Comparison of ENCODE assay signal across 8 cellular contexts in the genomic region with DNA sequence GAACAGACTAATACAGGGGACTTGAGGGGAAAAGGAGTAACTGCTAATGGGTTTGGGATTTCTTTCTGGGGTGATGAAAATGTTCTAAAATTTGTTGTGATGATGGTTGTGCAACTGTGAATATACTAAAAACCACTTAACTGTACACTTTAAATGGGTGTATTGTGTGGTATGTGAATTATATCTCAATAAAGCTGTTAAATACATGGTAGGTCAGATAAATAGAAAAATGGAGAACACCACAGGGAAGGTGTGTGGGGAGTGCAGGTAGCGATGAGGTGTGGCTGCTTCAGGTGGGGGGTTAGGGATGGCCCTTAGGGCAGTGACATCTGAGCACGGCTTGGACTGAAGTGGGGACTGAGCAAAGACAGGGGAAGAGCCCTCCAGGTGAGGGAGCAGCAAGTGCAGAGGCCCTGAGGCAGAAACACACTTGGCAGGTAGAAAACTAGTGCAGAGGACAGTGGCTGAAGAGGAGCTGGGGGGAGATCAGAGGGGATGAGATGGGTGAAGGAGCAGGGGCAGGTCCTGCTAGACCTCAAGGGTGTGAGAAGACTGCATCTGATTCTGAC. TPM values are rescaled to one million over a fixed set of nuclear protein-coding genes. Genes with fewer than 3 reads are reported as not detected.
DNase-seq lines count a peak whose midpoint lies in the region; TF ChIP-seq lines count a peak whose summit lies in the region.

No MANE protein-coding gene starts in this region.

- H3K4me1 Mint-ChIP-seq in activated naive CD4-positive, alpha-beta T cell treated with anti-CD3 and anti-CD28 coated beads, Interleukin-2, amount 10 ng/mL, durations not matched to agents 7 days and 5 days = peaks cover 95% of the 10 kb centered on the region

- H3K27me3 Mint-ChIP-seq in activated naive CD4-positive, alpha-beta T cell treated with anti-CD3 and anti-CD28 coated beads, Interleukin-2, amount 10 ng/mL, durations not matched to agents 7 days and 5 days = no peaks in the 10 kb centered on the region

- DNase-seq in activated naive CD4-positive, alpha-beta T cell treated with anti-CD3 and anti-CD28 coated beads, Interleukin-2, amount 10 ng/mL, durations not matched to agents 7 days and 5 days = no peak
- no peak for DNase-seq in activated naive CD4-positive, alpha-beta T cell treated with anti-CD3 and anti-CD28 coated beads, Interleukin-2, amount 50 U/mL, for 16 hours
- DNase-seq in ascending aorta (ENCODE audit: low spot score in 2 of 2) (no peak), tibial nerve (ENCODE audit: low spot score in 2 of 2) (no peak), medulla oblongata (ENCODE audit: extremely low spot score) (no peak), GM10266 (ENCODE audit: extremely low spot score) (no peak), RKO (ENCODE audit: low spot score) (no peak)

- no peaks in the 10 kb centered on the region for H3K9me3 Mint-ChIP-seq in activated naive CD4-positive, alpha-beta T cell treated with anti-CD3 and anti-CD28 coated beads, Interleukin-2, amount 10 ng/mL, durations not matched to agents 7 days and 5 days

- H3K4me1 ChIP-seq in ascending aorta (peaks cover 9 to 33% of the 10 kb centered on the region in 2 donors), muscle layer of colon (ENCODE audit: insufficient read depth, low read length) (peaks cover 64% of the 10 kb centered on the region), tibial nerve (peaks cover 0 to 87% (median 72%) of the 10 kb centered on the region in 4 donors)

- peaks cover 71% of the 10 kb centered on the region for H3K36me3 Mint-ChIP-seq in activated naive CD4-positive, alpha-beta T cell treated with anti-CD3 and anti-CD28 coated beads, Interleukin-2, amount 10 ng/mL, durations not matched to agents 7 days and 5 days

- H3K27ac Mint-ChIP-seq in activated naive CD4-positive, alpha-beta T cell treated with anti-CD3 and anti-CD28 coated beads, Interleukin-2, amount 10 ng/mL, durations not matched to agents 7 days and 5 days = peak overlapping the region; percentile 77

- no peaks in the 10 kb centered on the region for H3K9me3 ChIP-seq in ascending aorta
- H3K9me3 ChIP-seq in muscle layer of colon (ENCODE audit: low read length) = no peaks in the 10 kb centered on the region
- H3K9me3 ChIP-seq in tibial nerve = no peaks in the 10 kb centered on the region

- TF ChIP-seq EP300 in tibial nerve (IDR thresholded peaks at IDR 0.05) = no peak

- no peaks in the 10 kb centered on the region for H3K36me3 ChIP-seq in ascending aorta
- no peaks in the 10 kb centered on the region for H3K36me3 ChIP-seq in muscle layer of colon (ENCODE audit: insufficient read depth, low read length)
- H3K36me3 ChIP-seq in tibial nerve = no peaks in the 10 kb centered on the region

- H3K9ac ChIP-seq in muscle layer of colon (ENCODE audit: low read length) = peak overlapping the region; percentile 14

- H3K4me3 ChIP-seq in ascending aorta = no peak overlapping the region
- no peak overlapping the region for H3K4me3 ChIP-seq in muscle layer of colon (ENCODE audit: low read depth in 1 of 2, low read length in 2 of 2)
- no peak overlapping the region for H3K4me3 ChIP-seq in tibial nerve

- 85 to 91% methylated on average over 2 of the region's 2 CpGs for WGBS in tibial nerve, 2 donors

- no peak overlapping the region for H3K4me3 Mint-ChIP-seq in activated naive CD4-positive, alpha-beta T cell treated with anti-CD3 and anti-CD28 coated beads, Interleukin-2, amount 10 ng/mL, durations not matched to agents 7 days and 5 days

- CTCF ChIA-PET in activated naive CD4-positive, alpha-beta T cell treated with anti-CD3 and anti-CD28 coated beads, Interleukin-2, amount 10 ng/mL, durations not matched to agents 7 days and 5 days (lab: Charles Lee) = interaction anchor here (1.2 to 17.2 kb wide), 4 partner anchors 10 to 73 kb away, joined by 4 to 247 read pairs (median 6); no protein-coding TSS in a partner anchor

- TF ChIP-seq POLR2A in tibial nerve (IDR thresholded peaks at IDR 0.05) = no peak

- H3K27me3 ChIP-seq in ascending aorta = no peaks in the 10 kb centered on the region
- H3K27me3 ChIP-seq in muscle layer of colon (ENCODE audit: control insufficient read depth in 1 of 2, insufficient read depth in 2 of 2, low read length in 2 of 2) = no peaks in the 10 kb centered on the region
- H3K27me3 ChIP-seq in tibial nerve = no peaks in the 10 kb centered on the region

- H3K27ac ChIP-seq in ascending aorta = peak overlapping the region; percentile 12 to 24
- no peak overlapping the region for H3K27ac ChIP-seq in muscle layer of colon (ENCODE audit: low read depth, low read length)
- H3K27ac ChIP-seq in tibial nerve = peak overlapping the region; percentile 49 to 99 (median 86)

- TF ChIP-seq CTCF in ascending aorta (IDR thresholded peaks at IDR 0.05) = no peak
- TF ChIP-seq CTCF in tibial nerve (IDR thresholded peaks at IDR 0.05) = no peak
- no peak for TF ChIP-seq CTCF in GM10266 (IDR thresholded peaks at IDR 0.05; ENCODE audit: control insufficient read depth, insufficient read depth, low read depth, missing control alignments)

- intact Hi-C loops in ascending aorta (cut with DNase I) = no loop called here

RNA-seq across cellular contexts. Expression of a gene that starts 20.9 kb away (rescaled TPM):
- 32.8 TPM for total RNA-seq in ascending aorta
- total RNA-seq in tibial nerve = 10 to 100 TPM; 33.9 to 53.8 (median 50.2) TPM

RNA-seq across cellular contexts. Expression of a gene that starts 22.3 kb away (rescaled TPM):
- total RNA-seq in ascending aorta (18.2 TPM), tibial nerve (10 to 100 TPM in 3 of 4 donors, 1 to 10 TPM in 1; 9.0 to 21.9 (median 14.7) TPM)

RNA-seq across cellular contexts. Expression of a gene that starts 29.3 kb away (rescaled TPM):
- not detected for total RNA-seq in ascending aorta
- total RNA-seq in tibial nerve = under 1 TPM in 1 of 4 donors, not detected in 3; 0.59 TPM

RNA-seq across cellular contexts. Expression of a gene that starts 43.1 kb away (rescaled TPM):
- total RNA-seq in ascending aorta = 134 TPM
- 10 to 100 TPM; 23.9 to 70.5 (median 37.0) TPM for total RNA-seq in tibial nerve
